ENCODE assay signal across 34 cellular contexts in the genomic region with DNA sequence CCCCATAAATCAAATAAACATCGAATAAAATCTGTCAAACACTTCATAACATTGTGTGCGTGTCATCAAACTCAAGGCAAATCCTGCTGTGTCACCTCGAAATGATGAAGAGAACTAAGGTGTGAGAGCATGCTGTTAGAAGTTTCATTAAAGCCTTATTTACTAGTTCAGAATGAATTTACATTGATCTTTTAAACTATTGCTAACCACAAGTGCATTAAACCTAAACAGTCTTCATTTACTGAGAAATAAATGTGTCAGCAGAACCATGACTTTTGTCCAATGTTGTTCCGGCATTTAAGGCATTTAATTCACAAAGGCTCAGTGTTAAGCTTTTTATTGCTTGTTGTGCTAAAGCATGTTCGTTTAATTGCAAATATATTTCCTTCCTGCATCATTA.
"Had no signal": no experiment of that assay in that cellular context is flagged by ENCODE, and none has a peak within 500 bp of the region (broad histone marks: within the 10 kb centered on the region; RNA-seq: fewer than 3 reads in every experiment).

No MANE protein-coding gene starts in this region.

- H3K79me2 ChIP-seq: parathyroid adenoma had no signal

- H3K4me2 ChIP-seq: neural progenitor cell, smooth muscle cell had no signal

- DNase-seq: activated CD4-positive, alpha-beta memory T cell treated with anti-CD3 and anti-CD28 coated beads for 36 hours; activated CD4-positive, alpha-beta T cell treated with anti-CD3 and anti-CD28 coated beads, Interleukin-2, amount 10 ng/mL, durations not matched to agents 24 days and 14 days; activated CD4-positive, CD25-positive, alpha-beta regulatory T cell treated with anti-CD3 and anti-CD28 coated beads, Interleukin-2, amount 50 U/mL, for 72 hours; activated CD8-positive, alpha-beta memory T cell treated with anti-CD3 and anti-CD28 coated beads, Interleukin-2, amount 50 U/mL, for 4 hours; activated effector memory CD4-positive, alpha-beta T cell treated with anti-CD3 and anti-CD28 coated beads, Interleukin-2, amount 50 U/mL, for 16 hours; activated naive CD4-positive, alpha-beta T cell treated with anti-CD3 and anti-CD28 coated beads for 36 hours; activated naive CD8-positive, alpha-beta T cell treated with anti-CD3 and anti-CD28 coated beads for 36 hours; activated T-cell treated with anti-CD3 and anti-CD28 coated beads, Interleukin-2, amount 50 U/mL, for 1 hour; adrenal gland; aorta; body of pancreas; cerebellar nuclear complex; colonic mucosa; effector CD8-positive, alpha-beta T cell; gastrocnemius medialis; glutamatergic neuron; left lung; lower lobe of right lung; mesenchymal stem cell; natural killer cell; occipital lobe; psoas muscle; sigmoid colon; stimulated activated CD4-positive, alpha-beta T cell treated with anti-CD3 and anti-CD28 coated beads, Interleukin-1b, Interleukin-23, amount 100 ng/mL, for 48 hours; stimulated activated CD4-positive, alpha-beta T cell treated with anti-CD3 and anti-CD28 coated beads, Interleukin-4, amount 100 ng/mL, for 4 hours; stimulated activated naive B cell treated with anti-CD40 and anti-IgM and Interleukin-4, amounts not matched to agents 10 μg/mL and 1 μg/mL and 100 μg/mL, for 72 hours; stomach; tibial artery had no signal

- H3K36me3 ChIP-seq: adrenal gland, cardiac muscle cell, colonic mucosa, gastrocnemius medialis, left lung, lower lobe of right lung, neural progenitor cell, sigmoid colon, stomach, suprapubic skin, tibial artery had no signal

- H3K27me3 ChIP-seq: adrenal gland, body of pancreas, cardiac muscle cell, colonic mucosa, gastrocnemius medialis, neural progenitor cell, suprapubic skin, tibial artery had no signal

- H3K9me3 ChIP-seq: adrenal gland, body of pancreas, colonic mucosa, gastrocnemius medialis, left lung, lower lobe of right lung, psoas muscle, sigmoid colon, suprapubic skin, tibial artery had no signal

- H3K9ac ChIP-seq: neural progenitor cell, parathyroid adenoma had no signal

- H2AFZ ChIP-seq: neural progenitor cell, parathyroid adenoma had no signal

- ATAC-seq: gastrocnemius medialis, left lung, lower lobe of right lung, natural killer cell, psoas muscle had no signal

- H3K27ac ChIP-seq: adrenal gland, body of pancreas, cardiac muscle cell, colonic mucosa, gastrocnemius medialis, left lung, lower lobe of right lung, neural progenitor cell, parathyroid adenoma, psoas muscle, sigmoid colon, stomach, suprapubic skin, tibial artery had no signal

- FAIRE-seq: islet of Langerhans had no signal

- H3K4me1 ChIP-seq: adrenal gland, colonic mucosa, gastrocnemius medialis, left lung, lower lobe of right lung, neural progenitor cell, parathyroid adenoma, psoas muscle, sigmoid colon, tibial artery had no signal

- H3K4me3 ChIP-seq: adrenal gland, body of pancreas, cardiac muscle cell, colonic mucosa, gastrocnemius medialis, left lung, lower lobe of right lung, neural progenitor cell, psoas muscle, sigmoid colon, smooth muscle cell, stomach, suprapubic skin, tibial artery had no signal
